ENCODE assay signal across 1 cellular context in the genomic region with DNA sequence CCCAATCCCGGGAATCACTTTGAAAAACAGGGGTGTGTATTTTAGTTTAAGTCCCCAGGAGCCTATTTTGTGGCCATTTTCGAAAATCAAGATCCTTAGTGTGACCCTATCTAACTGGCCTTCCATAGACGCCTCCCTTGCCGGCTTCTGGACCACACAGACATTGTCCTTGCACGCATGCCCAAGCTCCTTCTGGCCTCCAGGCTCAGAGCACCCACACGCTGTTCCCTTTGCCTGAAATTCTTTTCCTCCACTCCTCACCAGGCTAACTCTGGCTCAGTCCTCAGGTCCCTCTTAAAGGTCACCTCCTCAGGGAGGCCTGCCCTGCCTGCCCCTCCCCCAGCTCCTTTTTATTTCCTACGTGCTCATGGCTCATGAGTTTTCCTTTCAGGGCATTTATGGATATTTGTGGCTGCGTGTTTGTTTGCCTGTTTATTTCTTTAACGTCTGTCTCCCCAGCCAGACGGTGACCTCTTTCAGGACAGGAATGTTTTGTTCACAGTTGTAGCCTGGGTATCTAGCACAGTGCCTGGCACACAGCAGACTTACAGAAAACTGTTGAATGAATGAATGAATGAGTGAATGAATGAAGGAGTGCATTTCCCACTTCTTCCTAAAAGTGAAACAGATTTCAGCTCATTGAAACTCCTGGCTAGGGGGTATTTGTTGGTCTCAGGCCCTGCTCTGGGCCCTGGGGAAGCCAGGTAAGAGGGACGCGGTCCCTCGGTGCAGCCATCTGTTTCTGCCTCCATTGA.
TF ChIP-seq lines count a peak whose summit lies in the region.

No MANE protein-coding gene starts in this region.

TF ChIP-seq in IMR-90, 13 proteins besides CTCF, POLR2A, EP300 and RAD21 (continued from another document):
- TF ChIP-seq BHLHE40 (IDR thresholded peaks at IDR 0.05; ENCODE audit: low read depth, low read length) (no peak), CEBPB (IDR thresholded peaks at IDR 0.05; ENCODE audit: low read depth, low read length) (no peak), FOS (IDR thresholded peaks at IDR 0.05; ENCODE audit: low read depth, low read length) (no peak), RFX5 (IDR thresholded peaks at IDR 0.05; ENCODE audit: low read depth, low read length) (no peak), MXI1 (IDR thresholded peaks at IDR 0.05; ENCODE audit: borderline replicate concordance, low read depth, low read length) (no peak), NFE2L2 (IDR thresholded peaks at IDR 0.05; ENCODE audit: low read depth, low read length) (no peak)
- TF ChIP-seq, protein P1, sequence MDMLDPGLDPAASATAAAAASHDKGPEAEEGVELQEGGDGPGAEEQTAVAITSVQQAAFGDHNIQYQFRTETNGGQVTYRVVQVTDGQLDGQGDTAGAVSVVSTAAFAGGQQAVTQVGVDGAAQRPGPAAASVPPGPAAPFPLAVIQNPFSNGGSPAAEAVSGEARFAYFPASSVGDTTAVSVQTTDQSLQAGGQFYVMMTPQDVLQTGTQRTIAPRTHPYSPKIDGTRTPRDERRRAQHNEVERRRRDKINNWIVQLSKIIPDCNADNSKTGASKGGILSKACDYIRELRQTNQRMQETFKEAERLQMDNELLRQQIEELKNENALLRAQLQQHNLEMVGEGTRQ (IDR thresholded peaks at IDR 0.05; ENCODE audit: low read depth, low read length): no peak
- TF ChIP-seq, protein P2, sequence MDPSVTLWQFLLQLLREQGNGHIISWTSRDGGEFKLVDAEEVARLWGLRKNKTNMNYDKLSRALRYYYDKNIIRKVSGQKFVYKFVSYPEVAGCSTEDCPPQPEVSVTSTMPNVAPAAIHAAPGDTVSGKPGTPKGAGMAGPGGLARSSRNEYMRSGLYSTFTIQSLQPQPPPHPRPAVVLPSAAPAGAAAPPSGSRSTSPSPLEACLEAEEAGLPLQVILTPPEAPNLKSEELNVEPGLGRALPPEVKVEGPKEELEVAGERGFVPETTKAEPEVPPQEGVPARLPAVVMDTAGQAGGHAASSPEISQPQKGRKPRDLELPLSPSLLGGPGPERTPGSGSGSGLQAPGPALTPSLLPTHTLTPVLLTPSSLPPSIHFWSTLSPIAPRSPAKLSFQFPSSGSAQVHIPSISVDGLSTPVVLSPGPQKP (IDR thresholded peaks at IDR 0.05; ENCODE audit: borderline replicate concordance, low read depth, low read length): no peak
